ENCODE assay signal across 39 cellular contexts in genomic region chr10:133515471-133515870, GRCh38. TPM values are rescaled to one million over a fixed set of nuclear protein-coding genes. Genes with fewer than 3 reads are reported as not detected.
DNase-seq lines count a peak whose midpoint lies in the region; ATAC-seq, FAIRE-seq and TF ChIP-seq lines count a peak whose summit lies in the region.
"Had no signal": no experiment of that assay in that cellular context is flagged by ENCODE, and none has a peak within 500 bp of the region (broad histone marks: within the 10 kb centered on the region; RNA-seq: fewer than 3 reads in every experiment).

No MANE protein-coding gene starts in this region.

- TF ChIP-seq EP300 in HepG2 (IDR thresholded peaks at IDR 0.05; ENCODE audit: low read depth in 2 of 2, low read length in 2 of 2) (no peak), HepG2 (CRISPR knock-in tag; IDR thresholded peaks at IDR 0.05; ENCODE audit: borderline replicate concordance) (no peak)

- POLR2A ChIA-PET in HepG2 (lab: Yijun Ruan, JAX) = no interaction called here

- TF ChIP-seq RAD21 in HepG2 (CRISPR knock-in tag; IDR thresholded peaks at IDR 0.05) (no peak), liver (IDR thresholded peaks at IDR 0.05) (no peak)

- H3K9ac ChIP-seq in HepG2 (ENCODE audit: insufficient read depth, low read depth, low read length) (no peak overlapping the region), liver (ENCODE audit: low read depth in 1 of 2, low read length in 2 of 2) (peak overlapping the region in 1 of 2 donors; percentile 75)
- H3K9ac ChIP-seq: BLaER1; BLaER1 treated with 17β-estradiol and CSF1 and Interleukin-3, amounts not matched to agents 10 nM and 100 nM had no signal

- no TSS peak for BruUV-seq in HepG2 (replicated peaks; lab: Mats Ljungman, UMichigan)

- TF ChIP-seq CTCF in HepG2 (CRISPR knock-in tag; IDR thresholded peaks at IDR 0.05) (no peak), liver (IDR thresholded peaks at IDR 0.05; ENCODE audit: low read depth, low read length, missing input control) (no peak), right lobe of liver (IDR thresholded peaks at IDR 0.05) (no peak), pancreas (IDR thresholded peaks at IDR 0.05) (no peak), foreskin fibroblast (IDR thresholded peaks at IDR 0.05; ENCODE audit: low read depth, low read length) (no peak), glutamatergic neuron (IDR thresholded peaks at IDR 0.05; ENCODE audit: partially characterized antibody, unreplicated experiment) (no peak)

- intact Hi-C loops in HepG2 (cut with micrococcal nuclease; ENCODE audit: unreplicated experiment) (no loop called here), right lobe of liver (cut with DNase I) (no loop called here), pancreas (cut with DNase I) (no loop called here)

- no peak overlapping the region for H3K27ac Mint-ChIP-seq in glutamatergic neuron (ENCODE audit: unreplicated experiment)
- H3K27ac Mint-ChIP-seq: B cell; CD14-positive monocyte; CD4-positive, alpha-beta memory T cell; CD4-positive, alpha-beta T cell; CD4-positive, CD25-positive, alpha-beta regulatory T cell; CD8-positive, alpha-beta memory T cell; CD8-positive, alpha-beta T cell had no signal

- H3K4me1 ChIP-seq in HepG2 (ENCODE audit: insufficient read depth, low read length) (peaks cover 38% of the 10 kb centered on the region), liver (ENCODE audit: control insufficient read depth in 4 of 4, insufficient read depth in 4 of 4, low read length in 3 of 4) (peaks cover 3 to 52% (median 29%) of the 10 kb centered on the region in 4 donors), right lobe of liver (peaks cover 0 to 62% (median 18%) of the 10 kb centered on the region in 4 donors), pancreas (peaks cover 9 to 22% (median 15%) of the 10 kb centered on the region in 3 donors)
- H3K4me1 ChIP-seq: A549, BE2C had no signal

- H3K36me3 Mint-ChIP-seq in glutamatergic neuron (ENCODE audit: unreplicated experiment) = peaks cover 6% of the 10 kb centered on the region
- H3K36me3 Mint-ChIP-seq: CD14-positive monocyte; CD4-positive, CD25-positive, alpha-beta regulatory T cell; CD8-positive, alpha-beta T cell had no signal

- ATAC-seq in HepG2 = no peak
- ATAC-seq in right lobe of liver = no peak
- ATAC-seq in pancreas = no peak
- ATAC-seq in HG03039 (IDR thresholded peaks at IDR 0.05; ENCODE audit: unreplicated experiment) = no peak
- ATAC-seq: A549; CD8-positive, alpha-beta T cell had no signal

- CTCF ChIA-PET in HepG2 (lab: Yijun Ruan, JAX; ENCODE audit: low intra/inter-chr PET ratio, low total read pairs) = no interaction called here

- H3K27me3 Mint-ChIP-seq in glutamatergic neuron (ENCODE audit: unreplicated experiment) = peaks cover 3% of the 10 kb centered on the region

- no peak for DNase-seq in HepG2 (ENCODE audit: low spot score)
- DNase-seq in right lobe of liver = no peak
- DNase-seq in pancreas = no peak
- no peak for DNase-seq in foreskin fibroblast
- no peak for DNase-seq in glutamatergic neuron
- no peak for DNase-seq in NCI-H524 treated with DMSO at 0.1 percent for 48 hours (lab: John Stamatoyannopoulos, UW)
- DNase-seq: 8988T; ACHN; AML-193; BE2C; C1 segment of cervical spinal cord; Caco-2; Calu3; CD4-positive, alpha-beta memory T cell; CD4-positive, alpha-beta T cell; CD4-positive, CD25-positive, alpha-beta regulatory T cell; CD8-positive, alpha-beta memory T cell; CD8-positive, alpha-beta T cell; COR-L47; DMS 273 treated with DMSO at 0.1 percent for 48 hours; DMS153; DMS79; DMS79 treated with DMSO at 0.1 percent for 48 hours; DND-41; EL had no signal

- no peak overlapping the region for H3K4me3 Mint-ChIP-seq in glutamatergic neuron (ENCODE audit: unreplicated experiment)
- H3K4me3 Mint-ChIP-seq: B cell; CD14-positive monocyte; CD4-positive, alpha-beta memory T cell; CD4-positive, alpha-beta T cell; CD4-positive, CD25-positive, alpha-beta regulatory T cell; CD8-positive, alpha-beta memory T cell; CD8-positive, alpha-beta T cell had no signal

- peaks cover 9% of the 10 kb centered on the region; the same call in 1 of the 2 replicates for H3K9me3 ChIP-seq in HepG2 (ENCODE audit: low read length)
- H3K9me3 ChIP-seq in liver (ENCODE audit: control insufficient read depth in 4 of 4, low read length in 3 of 4) = peaks cover 0 to 4% (median 0%) of the 10 kb centered on the region in 4 donors
- no peaks in the 10 kb centered on the region for H3K9me3 ChIP-seq in right lobe of liver
- no peaks in the 10 kb centered on the region for H3K9me3 ChIP-seq in pancreas
- H3K9me3 ChIP-seq: BE2C, BLaER1 had no signal

- peaks cover 0 to 14% of the 10 kb centered on the region in 2 experiments; a peak in 1 of 5 replicates for H3K27me3 ChIP-seq in HepG2 (ENCODE audit: control insufficient read depth in 1 of 2, insufficient read depth in 2 of 2, low read length in 2 of 2)
- H3K27me3 ChIP-seq in liver (ENCODE audit: control insufficient read depth in 4 of 4, insufficient read depth in 4 of 4, low read length in 3 of 4) = no peaks in the 10 kb centered on the region
- H3K27me3 ChIP-seq in right lobe of liver = no peaks in the 10 kb centered on the region
- no peaks in the 10 kb centered on the region for H3K27me3 ChIP-seq in pancreas
- H3K27me3 ChIP-seq: BLaER1; BLaER1 treated with 17β-estradiol and CSF1 and Interleukin-3, amounts not matched to agents 10 nM and 100 nM had no signal

- no peak overlapping the region for H3K4me2 ChIP-seq in HepG2 (ENCODE audit: low read depth, low read length)
- H3K4me2 ChIP-seq: A549; BLaER1; BLaER1 treated with 17β-estradiol and CSF1 and Interleukin-3, amounts not matched to agents 10 nM and 100 nM had no signal

- WGBS in HepG2 (ENCODE audit: low lambda C conversion rate) = 46% methylated on average over 4 of the region's 4 CpGs
- WGBS in liver = 52% methylated on average over 4 of the region's 4 CpGs
- 40% methylated on average over 4 of the region's 4 CpGs for WGBS in right lobe of liver (ENCODE audit: insufficient coverage, low coverage, low lambda C conversion rate, missing lambda C conversion rate)
- 66 to 76% methylated on average over 4 of the region's 4 CpGs for WGBS in pancreas, 2 donors

- H3K27ac ChIP-seq in HepG2 (ENCODE audit: extremely low read length, insufficient read depth, low read length) = no peak overlapping the region
- peak overlapping the region; percentile 47 to 54 for H3K27ac ChIP-seq in liver (ENCODE audit: low read depth in 1 of 2, low read length in 2 of 2)
- peak overlapping the region in 2 of 3 donors; percentile 35 to 73 for H3K27ac ChIP-seq in right lobe of liver
- H3K27ac ChIP-seq in pancreas = no peak overlapping the region
- H3K27ac ChIP-seq: 22Rv1; A549; BLaER1; BLaER1 treated with 17β-estradiol and CSF1 and Interleukin-3, amounts not matched to agents 10 nM and 100 nM; C4-2B had no signal

- H3K79me2 ChIP-seq in HepG2 (ENCODE audit: insufficient read depth, low read length) = no peaks in the 10 kb centered on the region

- peaks cover 6% of the 10 kb centered on the region for H3K9me3 Mint-ChIP-seq in glutamatergic neuron (ENCODE audit: unreplicated experiment)
- H3K9me3 Mint-ChIP-seq: CD4-positive, alpha-beta T cell; CD8-positive, alpha-beta T cell had no signal

- in situ Hi-C loops in HepG2 (cut with HindIII; ENCODE audit: extremely low pct_ligation_motif_present, low pct_unique_long_range_greater_than_20kb) = no loop called here

- no peak overlapping the region for H2AFZ ChIP-seq in HepG2 (ENCODE audit: low read length)

- no peaks in the 10 kb centered on the region for H4K20me1 ChIP-seq in HepG2 (ENCODE audit: insufficient read depth, low read length)
- H4K20me1 ChIP-seq: BLaER1; BLaER1 treated with 17β-estradiol and CSF1 and Interleukin-3, amounts not matched to agents 10 nM and 100 nM had no signal

- H3K4me3 ChIP-seq in HepG2 (replicated peaks in 1 of 3; ENCODE audit: insufficient read depth in 1 of 3, low read depth in 2 of 3, low read length in 3 of 3) (no peak overlapping the region), liver (ENCODE audit: low read depth in 1 of 3, low read length in 3 of 3) (no peak overlapping the region), right lobe of liver (no peak overlapping the region), pancreas (no peak overlapping the region), foreskin fibroblast (ENCODE audit: low read depth in 1 of 2, low read length in 2 of 2) (no peak overlapping the region)
- H3K4me3 ChIP-seq: A549; BLaER1; BLaER1 treated with 17β-estradiol and CSF1 and Interleukin-3, amounts not matched to agents 10 nM and 100 nM had no signal

- H3K4me1 Mint-ChIP-seq in glutamatergic neuron (ENCODE audit: low read depth, unreplicated experiment) = no peaks in the 10 kb centered on the region

- H3K36me3 ChIP-seq in HepG2 (replicated peaks in 1 of 2; ENCODE audit: control insufficient read depth in 1 of 2, insufficient read depth in 2 of 2, low read length in 2 of 2) (no peaks in the 10 kb centered on the region), liver (ENCODE audit: control insufficient read depth in 4 of 4, insufficient read depth in 3 of 4, low read depth in 1 of 4, low read length in 3 of 4) (no peaks in the 10 kb centered on the region), right lobe of liver (no peaks in the 10 kb centered on the region), pancreas (no peaks in the 10 kb centered on the region)
- H3K36me3 ChIP-seq: BE2C; BLaER1; BLaER1 treated with 17β-estradiol and CSF1 and Interleukin-3, amounts not matched to agents 10 nM and 100 nM had no signal

- no peak for FAIRE-seq in HepG2 (lab: Jason Lieb, UNC)
- peak; percentile 29 for FAIRE-seq in pancreas (lab: Jason Lieb, UNC)
- FAIRE-seq: A204.1, D721Med had no signal

- TF ChIP-seq POLR2A in HepG2 (IDR thresholded peaks at IDR 0.05; ENCODE audit: insufficient read depth in 1 of 2, low read depth in 2 of 2, low read length in 2 of 2) = no peak
- no peak for TF ChIP-seq POLR2A in right lobe of liver (IDR thresholded peaks at IDR 0.05)

RNA-seq across cellular contexts. Expression of gene CYP2E1, which starts 11.7 kb away (rescaled TPM):
- 0.27 TPM in 1 of 2 replicates, not detected in the other for total RNA-seq in HepG2 (2016; rRNA removed; fragmentation: Illumina TruSeq; extraction: Trizol)
- not detected in 2 replicates for total RNA-seq in HepG2 (2016; cell fraction: cytosol; rRNA removed; fragmentation: Illumina TruSeq; extraction: Trizol; ENCODE audit: low read depth)
- 0.48 TPM in 1 of 2 replicates, not detected in the other for total RNA-seq in HepG2 (2016; cell fraction: insoluble cytoplasmic fraction; rRNA removed; fragmentation: Illumina TruSeq; extraction: Trizol)
- not detected in 2 replicates for total RNA-seq in HepG2 (2016; cell fraction: membrane; rRNA removed; fragmentation: Illumina TruSeq; extraction: Trizol)
- total RNA-seq in HepG2 (2016; cell fraction: nucleus; rRNA removed; fragmentation: Illumina TruSeq; extraction: Trizol) = 0.75 TPM in 1 of 2 replicates, not detected in the other
- polyA plus RNA-seq in HepG2 (2011; rRNA removed) = 0.63 and 0.74 TPM in 2 replicates
- polyA plus RNA-seq in HepG2 (2011; cell fraction: cytosol; rRNA removed) = 0.13 and 0.15 TPM in 2 replicates
- 3.2 and 5.0 TPM in 2 replicates for polyA plus RNA-seq in HepG2 (2011; cell fraction: nucleus; rRNA removed)
- 0.52 and 1.1 TPM in 2 replicates for polyA plus RNA-seq in HepG2 (2012)
- polyA plus RNA-seq in HepG2 (2016; cell fraction: cytosol; fragmentation: Illumina TruSeq; extraction: Trizol; ENCODE audit: low read depth) = 0.14 TPM in 1 of 2 replicates, not detected in the other
- polyA plus RNA-seq in HepG2 (2016; cell fraction: insoluble cytoplasmic fraction; fragmentation: Illumina TruSeq; extraction: Trizol; ENCODE audit: low read depth) = not detected in 2 replicates
- not detected in 2 replicates for polyA plus RNA-seq in HepG2 (2016; cell fraction: membrane; fragmentation: Illumina TruSeq; extraction: Trizol; ENCODE audit: low read depth)
- 1.1 TPM in 1 of 2 replicates, not detected in the other for polyA plus RNA-seq in HepG2 (2016; cell fraction: nucleus; fragmentation: Illumina TruSeq; extraction: Trizol; ENCODE audit: insufficient read depth, low read depth)
- 0.38 and 0.89 TPM in 2 replicates for polyA minus RNA-seq in HepG2 (2011; rRNA and poly(A)+ RNA removed; ENCODE audit: low replicate concordance)
- not detected in 2 replicates for polyA minus RNA-seq in HepG2 (2011; cell fraction: cytosol; rRNA and poly(A)+ RNA removed)
- polyA minus RNA-seq in HepG2 (2011; cell fraction: nucleus; rRNA and poly(A)+ RNA removed) = 0.25 and 0.77 TPM in 2 replicates
- 1,000 to 10,000 TPM in 1 of 2 donors, under 1 TPM in 1; 0.93 to 2,431 TPM for total RNA-seq in liver
- 1,000 to 10,000 TPM; 3,994 to 5,149 TPM for polyA plus RNA-seq in liver
- total RNA-seq in right lobe of liver = 1,000 to 10,000 TPM; 1,651 to 5,193 (median 3,912) TPM
- 10 to 100 TPM in 1 of 6 donors, 1 to 10 TPM in 5; 4.6 to 10.1 (median 7.0) TPM for total RNA-seq in pancreas
- polyA plus RNA-seq in pancreas = 1 to 10 TPM; 7.5 to 9.9 TPM
- 7.1 TPM for total RNA-seq in glutamatergic neuron (ENCODE audit: unreplicated experiment)
- total RNA-seq: A172, Caco-2 had no signal
- polyA plus RNA-seq: CD14-positive monocyte had no signal

RNA-seq across cellular contexts. Expression of gene SYCE1, which starts 49.9 kb away (rescaled TPM):
- total RNA-seq in HepG2 (2016; rRNA removed; fragmentation: Illumina TruSeq; extraction: Trizol) (not detected in 2 replicates), liver (under 1 TPM in 1 of 2 donors, not detected in 1; 0.33 TPM), right lobe of liver (1 to 10 TPM in 4 of 6 experiments, under 1 TPM in 1, not detected in 1; 0.37 to 4.1 (median 2.2) TPM), pancreas (1 to 10 TPM in 2 of 6 donors, under 1 TPM in 4; 0.69 to 1.7 (median 0.98) TPM), glutamatergic neuron (ENCODE audit: unreplicated experiment) (0.78 TPM)
- total RNA-seq in HepG2 (2016; cell fraction: cytosol; rRNA removed; fragmentation: Illumina TruSeq; extraction: Trizol; ENCODE audit: low read depth) = not detected in 2 replicates
- total RNA-seq in HepG2 (2016; cell fraction: insoluble cytoplasmic fraction; rRNA removed; fragmentation: Illumina TruSeq; extraction: Trizol) = not detected in 2 replicates
- not detected in 2 replicates for total RNA-seq in HepG2 (2016; cell fraction: membrane; rRNA removed; fragmentation: Illumina TruSeq; extraction: Trizol)
- total RNA-seq in HepG2 (2016; cell fraction: nucleus; rRNA removed; fragmentation: Illumina TruSeq; extraction: Trizol) = not detected in 2 replicates
- polyA plus RNA-seq in HepG2 (2011; rRNA removed) (not detected in 2 replicates), liver (1 to 10 TPM; 2.1 to 5.4 TPM), pancreas (1 to 10 TPM; 5.3 to 8.3 TPM)
- polyA plus RNA-seq in HepG2 (2011; cell fraction: cytosol; rRNA removed) = not detected in 2 replicates
- polyA plus RNA-seq in HepG2 (2011; cell fraction: nucleus; rRNA removed) = not detected in 2 replicates
- polyA plus RNA-seq in HepG2 (2012) = 0.19 TPM in 1 of 2 replicates, not detected in the other
- polyA plus RNA-seq in HepG2 (2016; cell fraction: cytosol; fragmentation: Illumina TruSeq; extraction: Trizol; ENCODE audit: low read depth) = not detected in 2 replicates
- polyA plus RNA-seq in HepG2 (2016; cell fraction: insoluble cytoplasmic fraction; fragmentation: Illumina TruSeq; extraction: Trizol; ENCODE audit: low read depth) = not detected in 2 replicates
- polyA plus RNA-seq in HepG2 (2016; cell fraction: membrane; fragmentation: Illumina TruSeq; extraction: Trizol; ENCODE audit: low read depth) = not detected in 2 replicates
- polyA plus RNA-seq in HepG2 (2016; cell fraction: nucleus; fragmentation: Illumina TruSeq; extraction: Trizol; ENCODE audit: insufficient read depth, low read depth) = not detected in 2 replicates
- not detected in 2 replicates for polyA minus RNA-seq in HepG2 (2011; rRNA and poly(A)+ RNA removed; ENCODE audit: low replicate concordance)
- polyA minus RNA-seq in HepG2 (2011; cell fraction: cytosol; rRNA and poly(A)+ RNA removed) = not detected in 2 replicates
- not detected in 2 replicates for polyA minus RNA-seq in HepG2 (2011; cell fraction: nucleus; rRNA and poly(A)+ RNA removed)
- total RNA-seq: A172, A673, B cell, Caco-2, Calu3 had no signal
- polyA plus RNA-seq: A549, AG04450, CD14-positive monocyte had no signal

Comparison
In these comparisons a context has a peak if more than half of its experiments do, and no peak if none do; other contexts are left out.
1. H3K27ac ChIP-seq: peak in liver (2 of 2) and right lobe of liver (2 of 3); none in HepG2 (single experiment) and pancreas (0 of 4).